1 cellular context compared by ENCODE assay signal in the genomic region with DNA sequence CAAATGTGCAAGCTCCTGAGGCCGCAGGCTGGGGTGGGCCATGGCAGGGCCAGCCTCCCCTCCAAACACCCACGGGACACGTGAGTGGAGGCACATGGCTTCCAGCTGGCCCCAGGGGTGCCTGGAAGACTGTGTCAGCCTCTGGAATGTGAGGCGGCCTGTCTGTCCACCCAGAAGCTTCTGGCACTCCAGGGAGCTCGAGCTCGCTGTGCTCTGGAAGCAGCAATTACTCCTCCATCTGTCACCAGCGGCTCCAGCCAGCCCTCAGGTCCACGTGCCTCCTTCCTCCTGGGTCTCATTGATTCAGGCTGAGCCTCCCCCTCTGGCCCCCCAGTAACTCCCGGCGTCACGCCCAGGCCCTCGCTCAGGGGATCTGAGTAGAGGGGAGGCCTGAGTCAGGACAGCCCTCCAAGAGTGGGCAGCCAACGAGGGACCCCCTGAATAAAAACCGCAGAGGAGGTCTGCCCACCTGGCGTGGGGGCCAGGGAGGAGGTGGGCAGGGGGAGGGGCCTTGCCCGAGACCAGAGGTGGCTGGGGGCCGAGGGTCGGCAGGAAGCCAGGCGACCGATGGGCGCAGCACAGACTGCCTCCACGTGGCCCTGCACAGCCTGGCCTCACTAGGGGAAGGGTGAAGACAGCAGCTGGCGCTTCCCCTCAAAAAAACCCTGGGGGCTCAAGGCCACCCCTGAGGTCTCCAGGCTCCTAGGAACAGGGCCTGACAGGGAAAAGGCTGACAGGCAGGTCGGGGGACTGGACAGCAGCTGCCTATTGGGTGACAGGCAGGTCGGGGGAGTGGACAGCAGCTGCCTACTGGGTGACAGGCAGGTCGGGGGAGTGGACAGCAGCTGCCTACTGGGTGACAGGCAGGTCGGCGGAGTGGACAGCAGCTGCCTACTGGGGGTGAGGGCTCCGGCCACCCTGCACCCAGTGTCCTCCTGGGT.
A peak's percentile ranks its signal among the peaks of the same experiment; 100 is the strongest.
TF ChIP-seq lines count a peak whose summit lies in the region.

No MANE protein-coding gene starts in this region.

TF ChIP-seq in HEK293, 187 proteins besides CTCF, POLR2A, EP300 and RAD21 (continued from another document and continues in another):
- TF ChIP-seq, protein P1, sequence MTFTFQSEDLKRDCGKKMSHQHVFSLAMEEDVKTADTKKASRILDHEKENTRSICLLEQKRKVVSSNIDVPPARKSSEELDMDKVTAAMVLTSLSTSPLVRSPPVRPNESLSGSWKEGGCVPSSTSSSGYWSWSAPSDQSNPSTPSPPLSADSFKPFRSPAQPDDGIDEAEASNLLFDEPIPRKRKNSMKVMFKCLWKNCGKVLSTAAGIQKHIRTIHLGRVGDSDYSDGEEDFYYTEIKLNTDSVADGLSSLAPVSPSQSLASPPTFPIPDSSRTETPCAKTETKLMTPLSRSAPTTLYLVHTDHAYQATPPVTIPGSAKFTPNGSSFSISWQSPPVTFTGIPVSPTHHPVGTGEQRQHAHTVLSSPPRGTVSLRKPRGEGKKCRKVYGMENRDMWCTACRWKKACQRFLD (tag by site-specific recombination; IDR thresholded peaks at IDR 0.05): no peak
- no peak for TF ChIP-seq ZFP41 (tag by site-specific recombination; IDR thresholded peaks at IDR 0.05; ENCODE audit: borderline replicate concordance)
- TF ChIP-seq ZNF837 (tag by site-specific recombination; IDR thresholded peaks at IDR 0.05): no peak
- TF ChIP-seq ZNF366 (tag by site-specific recombination; conservative IDR thresholded peaks at IDR 0.05): no peak
- TF ChIP-seq, protein P2, sequence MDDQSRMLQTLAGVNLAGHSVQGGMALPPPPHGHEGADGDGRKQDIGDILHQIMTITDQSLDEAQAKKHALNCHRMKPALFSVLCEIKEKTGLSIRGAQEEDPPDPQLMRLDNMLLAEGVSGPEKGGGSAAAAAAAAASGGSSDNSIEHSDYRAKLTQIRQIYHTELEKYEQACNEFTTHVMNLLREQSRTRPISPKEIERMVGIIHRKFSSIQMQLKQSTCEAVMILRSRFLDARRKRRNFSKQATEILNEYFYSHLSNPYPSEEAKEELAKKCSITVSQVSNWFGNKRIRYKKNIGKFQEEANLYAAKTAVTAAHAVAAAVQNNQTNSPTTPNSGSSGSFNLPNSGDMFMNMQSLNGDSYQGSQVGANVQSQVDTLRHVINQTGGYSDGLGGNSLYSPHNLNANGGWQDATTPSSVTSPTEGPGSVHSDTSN (CRISPR knock-in tag; IDR thresholded peaks at IDR 0.05): no peak
- TF ChIP-seq ZNF138 (tag by site-specific recombination; IDR thresholded peaks at IDR 0.05; ENCODE audit: borderline replicate concordance): no peak
- no peak for TF ChIP-seq ZNF341 (tag by site-specific recombination; IDR thresholded peaks at IDR 0.05; ENCODE audit: low read depth)
- TF ChIP-seq, protein P3, sequence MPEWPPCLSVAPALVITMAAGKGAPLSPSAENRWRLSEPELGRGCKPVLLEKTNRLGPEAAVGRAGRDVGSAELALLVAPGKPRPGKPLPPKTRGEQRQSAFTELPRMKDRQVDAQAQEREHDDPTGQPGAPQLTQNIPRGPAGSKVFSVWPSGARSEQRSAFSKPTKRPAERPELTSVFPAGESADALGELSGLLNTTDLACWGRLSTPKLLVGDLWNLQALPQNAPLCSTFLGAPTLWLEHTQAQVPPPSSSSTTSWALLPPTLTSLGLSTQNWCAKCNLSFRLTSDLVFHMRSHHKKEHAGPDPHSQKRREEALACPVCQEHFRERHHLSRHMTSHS (tag by site-specific recombination; IDR thresholded peaks at IDR 0.05): no peak
- no peak for TF ChIP-seq ZNF549 (tag by site-specific recombination; IDR thresholded peaks at IDR 0.05)
- TF ChIP-seq ZNF274 (IDR thresholded peaks at IDR 0.05; ENCODE audit: low read length): no peak
- no peak for TF ChIP-seq ZNF274 (tag by site-specific recombination; IDR thresholded peaks at IDR 0.05; ENCODE audit: borderline replicate concordance)
- TF ChIP-seq ZSCAN30 (tag by site-specific recombination; IDR thresholded peaks at IDR 0.05): no peak
- peak; percentile 61 for TF ChIP-seq ZNF10 (tag by site-specific recombination; IDR thresholded peaks at IDR 0.05)
- TF ChIP-seq YY1 (tag by site-specific recombination; IDR thresholded peaks at IDR 0.05): no peak
- TF ChIP-seq ZNF768 (tag by site-specific recombination; IDR thresholded peaks at IDR 0.05): no peak
- no peak for TF ChIP-seq ZNF600 (tag by site-specific recombination; IDR thresholded peaks at IDR 0.05)
- no peak for TF ChIP-seq ZNF629 (tag by site-specific recombination; IDR thresholded peaks at IDR 0.05)
- no peak for TF ChIP-seq ZNF777 (tag by site-specific recombination; IDR thresholded peaks at IDR 0.05; ENCODE audit: borderline replicate concordance)
- no peak for TF ChIP-seq RBAK (tag by site-specific recombination; IDR thresholded peaks at IDR 0.05)
- TF ChIP-seq ZNF112 (tag by site-specific recombination; IDR thresholded peaks at IDR 0.05): no peak
- TF ChIP-seq, protein P4, sequence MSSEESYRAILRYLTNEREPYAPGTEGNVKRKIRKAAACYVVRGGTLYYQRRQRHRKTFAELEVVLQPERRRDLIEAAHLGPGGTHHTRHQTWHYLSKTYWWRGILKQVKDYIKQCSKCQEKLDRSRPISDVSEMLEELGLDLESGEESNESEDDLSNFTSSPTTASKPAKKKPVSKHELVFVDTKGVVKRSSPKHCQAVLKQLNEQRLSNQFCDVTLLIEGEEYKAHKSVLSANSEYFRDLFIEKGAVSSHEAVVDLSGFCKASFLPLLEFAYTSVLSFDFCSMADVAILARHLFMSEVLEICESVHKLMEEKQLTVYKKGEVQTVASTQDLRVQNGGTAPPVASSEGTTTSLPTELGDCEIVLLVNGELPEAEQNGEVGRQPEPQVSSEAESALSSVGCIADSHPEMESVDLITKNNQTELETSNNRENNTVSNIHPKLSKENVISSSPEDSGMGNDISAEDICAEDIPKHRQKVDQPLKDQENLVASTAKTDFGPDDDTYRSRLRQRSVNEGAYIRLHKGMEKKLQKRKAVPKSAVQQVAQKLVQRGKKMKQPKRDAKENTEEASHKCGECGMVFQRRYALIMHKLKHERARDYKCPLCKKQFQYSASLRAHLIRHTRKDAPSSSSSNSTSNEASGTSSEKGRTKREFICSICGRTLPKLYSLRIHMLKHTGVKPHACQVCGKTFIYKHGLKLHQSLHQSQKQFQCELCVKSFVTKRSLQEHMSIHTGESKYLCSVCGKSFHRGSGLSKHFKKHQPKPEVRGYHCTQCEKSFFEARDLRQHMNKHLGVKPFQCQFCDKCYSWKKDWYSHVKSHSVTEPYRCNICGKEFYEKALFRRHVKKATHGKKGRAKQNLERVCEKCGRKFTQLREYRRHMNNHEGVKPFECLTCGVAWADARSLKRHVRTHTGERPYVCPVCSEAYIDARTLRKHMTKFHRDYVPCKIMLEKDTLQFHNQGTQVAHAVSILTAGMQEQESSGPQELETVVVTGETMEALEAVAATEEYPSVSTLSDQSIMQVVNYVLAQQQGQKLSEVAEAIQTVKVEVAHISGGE (tag by site-specific recombination; conservative IDR thresholded peaks at IDR 0.05; ENCODE audit: low read depth): no peak
- TF ChIP-seq ZBTB48 (tag by site-specific recombination; IDR thresholded peaks at IDR 0.05): no peak
- TF ChIP-seq ZNF654 (tag by site-specific recombination; IDR thresholded peaks at IDR 0.05; ENCODE audit: low read depth): no peak
- peak; percentile 75 for TF ChIP-seq GLIS2 (tag by site-specific recombination; IDR thresholded peaks at IDR 0.05)
- no peak for TF ChIP-seq ZNF239 (tag by site-specific recombination; IDR thresholded peaks at IDR 0.05)
- TF ChIP-seq ZNF501 (tag by site-specific recombination; IDR thresholded peaks at IDR 0.05): no peak
- TF ChIP-seq ZNF664 (tag by site-specific recombination; IDR thresholded peaks at IDR 0.05): no peak
- no peak for TF ChIP-seq ZNF585B (tag by site-specific recombination; IDR thresholded peaks at IDR 0.05)
- TF ChIP-seq ZNF133 (tag by site-specific recombination; IDR thresholded peaks at IDR 0.05): no peak
- TF ChIP-seq ZNF560 (tag by site-specific recombination; IDR thresholded peaks at IDR 0.05; ENCODE audit: borderline replicate concordance): no peak
- TF ChIP-seq OVOL3 (tag by site-specific recombination; IDR thresholded peaks at IDR 0.05): no peak
- TF ChIP-seq MYNN (tag by site-specific recombination; IDR thresholded peaks at IDR 0.05; ENCODE audit: borderline replicate concordance): no peak
- no peak for TF ChIP-seq ZFP37 (tag by site-specific recombination; IDR thresholded peaks at IDR 0.05)
- TF ChIP-seq, protein P5, sequence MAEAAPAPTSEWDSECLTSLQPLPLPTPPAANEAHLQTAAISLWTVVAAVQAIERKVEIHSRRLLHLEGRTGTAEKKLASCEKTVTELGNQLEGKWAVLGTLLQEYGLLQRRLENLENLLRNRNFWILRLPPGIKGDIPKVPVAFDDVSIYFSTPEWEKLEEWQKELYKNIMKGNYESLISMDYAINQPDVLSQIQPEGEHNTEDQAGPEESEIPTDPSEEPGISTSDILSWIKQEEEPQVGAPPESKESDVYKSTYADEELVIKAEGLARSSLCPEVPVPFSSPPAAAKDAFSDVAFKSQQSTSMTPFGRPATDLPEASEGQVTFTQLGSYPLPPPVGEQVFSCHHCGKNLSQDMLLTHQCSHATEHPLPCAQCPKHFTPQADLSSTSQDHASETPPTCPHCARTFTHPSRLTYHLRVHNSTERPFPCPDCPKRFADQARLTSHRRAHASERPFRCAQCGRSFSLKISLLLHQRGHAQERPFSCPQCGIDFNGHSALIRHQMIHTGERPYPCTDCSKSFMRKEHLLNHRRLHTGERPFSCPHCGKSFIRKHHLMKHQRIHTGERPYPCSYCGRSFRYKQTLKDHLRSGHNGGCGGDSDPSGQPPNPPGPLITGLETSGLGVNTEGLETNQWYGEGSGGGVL (tag by site-specific recombination; IDR thresholded peaks at IDR 0.05): no peak
- peak; percentile 28; the same call in 1 of the 2 replicates for TF ChIP-seq ZBTB8A (tag by site-specific recombination; IDR thresholded peaks at IDR 0.05)
- TF ChIP-seq, protein P6, sequence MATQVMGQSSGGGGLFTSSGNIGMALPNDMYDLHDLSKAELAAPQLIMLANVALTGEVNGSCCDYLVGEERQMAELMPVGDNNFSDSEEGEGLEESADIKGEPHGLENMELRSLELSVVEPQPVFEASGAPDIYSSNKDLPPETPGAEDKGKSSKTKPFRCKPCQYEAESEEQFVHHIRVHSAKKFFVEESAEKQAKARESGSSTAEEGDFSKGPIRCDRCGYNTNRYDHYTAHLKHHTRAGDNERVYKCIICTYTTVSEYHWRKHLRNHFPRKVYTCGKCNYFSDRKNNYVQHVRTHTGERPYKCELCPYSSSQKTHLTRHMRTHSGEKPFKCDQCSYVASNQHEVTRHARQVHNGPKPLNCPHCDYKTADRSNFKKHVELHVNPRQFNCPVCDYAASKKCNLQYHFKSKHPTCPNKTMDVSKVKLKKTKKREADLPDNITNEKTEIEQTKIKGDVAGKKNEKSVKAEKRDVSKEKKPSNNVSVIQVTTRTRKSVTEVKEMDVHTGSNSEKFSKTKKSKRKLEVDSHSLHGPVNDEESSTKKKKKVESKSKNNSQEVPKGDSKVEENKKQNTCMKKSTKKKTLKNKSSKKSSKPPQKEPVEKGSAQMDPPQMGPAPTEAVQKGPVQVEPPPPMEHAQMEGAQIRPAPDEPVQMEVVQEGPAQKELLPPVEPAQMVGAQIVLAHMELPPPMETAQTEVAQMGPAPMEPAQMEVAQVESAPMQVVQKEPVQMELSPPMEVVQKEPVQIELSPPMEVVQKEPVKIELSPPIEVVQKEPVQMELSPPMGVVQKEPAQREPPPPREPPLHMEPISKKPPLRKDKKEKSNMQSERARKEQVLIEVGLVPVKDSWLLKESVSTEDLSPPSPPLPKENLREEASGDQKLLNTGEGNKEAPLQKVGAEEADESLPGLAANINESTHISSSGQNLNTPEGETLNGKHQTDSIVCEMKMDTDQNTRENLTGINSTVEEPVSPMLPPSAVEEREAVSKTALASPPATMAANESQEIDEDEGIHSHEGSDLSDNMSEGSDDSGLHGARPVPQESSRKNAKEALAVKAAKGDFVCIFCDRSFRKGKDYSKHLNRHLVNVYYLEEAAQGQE (tag by site-specific recombination; IDR thresholded peaks at IDR 0.05): no peak
- 0 out of 2 replicates have a peak, but pooled peaks have one; percentile 34 for TF ChIP-seq WT1 (tag by site-specific recombination; IDR thresholded peaks at IDR 0.05)
- no peak for TF ChIP-seq ZNF175 (tag by site-specific recombination; IDR thresholded peaks at IDR 0.05)
- TF ChIP-seq KLF10 (tag by site-specific recombination; IDR thresholded peaks at IDR 0.05): no peak
- no peak for TF ChIP-seq ZNF426 (tag by site-specific recombination; IDR thresholded peaks at IDR 0.05)
- TF ChIP-seq ZNF19 (tag by site-specific recombination; IDR thresholded peaks at IDR 0.05; ENCODE audit: low read depth): no peak
- TF ChIP-seq, protein P7, sequence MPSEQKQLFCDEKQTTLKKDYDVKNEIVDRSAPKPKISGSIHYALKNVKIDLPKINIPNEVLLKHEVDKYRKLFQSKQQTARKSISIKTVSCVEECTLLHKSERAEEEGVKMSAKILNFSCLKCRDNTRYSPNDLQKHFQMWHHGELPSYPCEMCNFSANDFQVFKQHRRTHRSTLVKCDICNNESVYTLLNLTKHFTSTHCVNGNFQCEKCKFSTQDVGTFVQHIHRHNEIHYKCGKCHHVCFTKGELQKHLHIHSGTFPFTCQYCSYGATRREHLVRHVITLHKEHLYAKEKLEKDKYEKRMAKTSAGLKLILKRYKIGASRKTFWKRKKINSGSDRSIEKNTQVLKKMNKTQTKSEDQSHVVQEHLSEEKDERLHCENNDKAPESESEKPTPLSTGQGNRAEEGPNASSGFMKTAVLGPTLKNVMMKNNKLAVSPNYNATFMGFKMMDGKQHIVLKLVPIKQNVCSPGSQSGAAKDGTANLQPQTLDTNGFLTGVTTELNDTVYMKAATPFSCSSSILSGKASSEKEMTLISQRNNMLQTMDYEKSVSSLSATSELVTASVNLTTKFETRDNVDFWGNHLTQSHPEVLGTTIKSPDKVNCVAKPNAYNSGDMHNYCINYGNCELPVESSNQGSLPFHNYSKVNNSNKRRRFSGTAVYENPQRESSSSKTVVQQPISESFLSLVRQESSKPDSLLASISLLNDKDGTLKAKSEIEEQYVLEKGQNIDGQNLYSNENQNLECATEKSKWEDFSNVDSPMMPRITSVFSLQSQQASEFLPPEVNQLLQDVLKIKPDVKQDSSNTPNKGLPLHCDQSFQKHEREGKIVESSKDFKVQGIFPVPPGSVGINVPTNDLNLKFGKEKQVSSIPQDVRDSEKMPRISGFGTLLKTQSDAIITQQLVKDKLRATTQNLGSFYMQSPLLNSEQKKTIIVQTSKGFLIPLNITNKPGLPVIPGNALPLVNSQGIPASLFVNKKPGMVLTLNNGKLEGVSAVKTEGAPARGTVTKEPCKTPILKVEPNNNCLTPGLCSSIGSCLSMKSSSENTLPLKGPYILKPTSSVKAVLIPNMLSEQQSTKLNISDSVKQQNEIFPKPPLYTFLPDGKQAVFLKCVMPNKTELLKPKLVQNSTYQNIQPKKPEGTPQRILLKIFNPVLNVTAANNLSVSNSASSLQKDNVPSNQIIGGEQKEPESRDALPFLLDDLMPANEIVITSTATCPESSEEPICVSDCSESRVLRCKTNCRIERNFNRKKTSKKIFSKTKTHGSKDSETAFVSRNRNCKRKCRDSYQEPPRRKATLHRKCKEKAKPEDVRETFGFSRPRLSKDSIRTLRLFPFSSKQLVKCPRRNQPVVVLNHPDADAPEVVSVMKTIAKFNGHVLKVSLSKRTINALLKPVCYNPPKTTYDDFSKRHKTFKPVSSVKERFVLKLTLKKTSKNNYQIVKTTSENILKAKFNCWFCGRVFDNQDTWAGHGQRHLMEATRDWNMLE (tag by site-specific recombination; conservative IDR thresholded peaks at IDR 0.05; ENCODE audit: low read depth): no peak
